Comparison of ENCODE assay signal across 25 cellular contexts in the genomic region with DNA sequence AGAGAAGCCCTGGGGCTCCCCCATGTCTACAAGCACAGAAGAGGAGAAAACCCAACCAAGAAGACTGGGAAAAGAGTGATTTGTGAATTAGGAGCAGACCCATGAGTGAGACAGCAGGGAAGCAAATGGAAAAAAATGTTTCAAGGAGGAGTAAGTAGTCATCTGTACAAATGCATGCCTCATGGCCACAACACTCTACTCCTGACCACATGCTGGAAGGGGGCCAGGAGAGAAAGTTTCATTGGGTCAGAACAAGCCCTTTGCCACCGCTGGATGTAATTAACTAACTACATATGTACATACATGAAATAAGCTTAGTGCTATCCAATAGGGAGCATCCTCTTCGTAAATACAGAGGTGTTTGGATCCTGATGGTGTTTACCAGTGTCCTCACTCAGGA. TPM values are rescaled to one million over a fixed set of nuclear protein-coding genes. Genes with fewer than 3 reads are reported as not detected.
DNase-seq lines count a peak whose midpoint lies in the region; ATAC-seq, FAIRE-seq and TF ChIP-seq lines count a peak whose summit lies in the region.
"Had no signal": no experiment of that assay in that cellular context is flagged by ENCODE, and none has a peak within 500 bp of the region (broad histone marks: within the 10 kb centered on the region; RNA-seq: fewer than 3 reads in every experiment).

No MANE protein-coding gene starts in this region.

- no peaks in the 10 kb centered on the region for H4K20me1 ChIP-seq in fibroblast of lung (ENCODE audit: control insufficient read depth, extremely low read depth, insufficient read depth, low read length)

- no peaks in the 10 kb centered on the region for H3K36me3 ChIP-seq in fibroblast of lung (ENCODE audit: control insufficient read depth, insufficient read depth, low read length)
- H3K36me3 ChIP-seq: ovary, uterus had no signal

- ATAC-seq in HG03039 (IDR thresholded peaks at IDR 0.05; ENCODE audit: unreplicated experiment) = no peak
- ATAC-seq: effector memory CD8-positive, alpha-beta T cell; GM12878; mucosa of descending colon; Panc1; WTC11 had no signal

- H3K4me3 ChIP-seq in fibroblast of lung (replicated peaks in 1 of 4; ENCODE audit: control extremely low read depth in 1 of 4, insufficient read depth in 1 of 4, low read depth in 3 of 4, low read length in 4 of 4) = no peak overlapping the region
- H3K4me3 ChIP-seq: GM12878, mucosa of descending colon, ovary, smooth muscle cell, uterus had no signal

- H2AFZ ChIP-seq in fibroblast of lung (ENCODE audit: low read length) = no peak overlapping the region

- H3K9me3 ChIP-seq in fibroblast of lung (ENCODE audit: control insufficient read depth, insufficient read depth, low read depth, low read length) = no peaks in the 10 kb centered on the region
- H3K9me3 ChIP-seq: mucosa of descending colon, ovary, uterus had no signal

- no peak overlapping the region for H3K9ac ChIP-seq in fibroblast of lung (ENCODE audit: insufficient read depth, low read length)

- no peak overlapping the region for H3K27ac ChIP-seq in fibroblast of lung (ENCODE audit: insufficient read depth, low read length)
- H3K27ac ChIP-seq: ovary, uterus had no signal

- H3K79me2 ChIP-seq in fibroblast of lung (ENCODE audit: control insufficient read depth, insufficient read depth, low read length) = no peaks in the 10 kb centered on the region

- no peaks in the 10 kb centered on the region for H3K4me1 ChIP-seq in fibroblast of lung (ENCODE audit: control insufficient read depth, extremely low read depth, insufficient read depth, low read length)
- H3K4me1 ChIP-seq: uterus had no signal

- no peaks in the 10 kb centered on the region for H3K27me3 ChIP-seq in fibroblast of lung (ENCODE audit: control insufficient read depth, insufficient read depth, low read length)
- H3K27me3 ChIP-seq: ovary, uterus had no signal

- H3K4me2 ChIP-seq in fibroblast of lung (ENCODE audit: extremely low read depth, insufficient read depth, low read length) = no peak overlapping the region
- H3K4me2 ChIP-seq: smooth muscle cell had no signal

- DNase-seq in GM04503 (ENCODE audit: low read depth) = peak; percentile 8
- DNase-seq in T1000 (lab: John Stamatoyannopoulos, UW) = peak; percentile 11
- DNase-seq in fibroblast of lung (ENCODE audit: low read depth in 2 of 2) = peak; percentile 59 to 88
- peak; percentile 61 for DNase-seq in renal cortical epithelial cell (ENCODE audit: low read depth)
- DNase-seq in SKM-1 treated with dmso at 0.1 percent for 144 hours (lab: John Stamatoyannopoulos, UW; ENCODE audit: unreplicated experiment) = no peak
- DNase-seq in retina = no peak
- no peak for DNase-seq in HTR-8/SVneo (ENCODE audit: insufficient read length, low spot score)
- DNase-seq: activated gamma-delta T cell; DMS53; effector memory CD8-positive, alpha-beta T cell; H7; head of caudate nucleus; mucosa of descending colon; NCI-H187; NCI-H524; ovary; SW 1271; uterus had no signal

- TF ChIP-seq CTCF in fibroblast of lung (conservative IDR thresholded peaks at IDR 0.05 in 1 of 2, IDR thresholded peaks at IDR 0.05 in 1 of 2; ENCODE audit: low read depth in 1 of 2, low read length in 2 of 2) = no peak

- FAIRE-seq in HTR-8/SVneo (lab: Jason Lieb, UNC) = no peak
- FAIRE-seq: GM12878, keratinocyte had no signal

RNA-seq across cellular contexts. Expression of gene CLRN1, which starts 27.3 kb away (rescaled TPM):
- total RNA-seq in fibroblast of lung (not detected in 2 replicates), renal cortical epithelial cell (not detected in 2 replicates)
- polyA plus RNA-seq in fibroblast of lung = not detected in 2 replicates
- polyA plus RNA-seq in fibroblast of lung (2012) = not detected in 2 replicates
- not detected in 2 replicates for polyA minus RNA-seq in fibroblast of lung (ENCODE audit: low replicate concordance)
- total RNA-seq: GM12878, mucosa of descending colon, ovary, smooth muscle cell, uterus, WTC11 had no signal
- polyA plus RNA-seq: CD14-positive monocyte, GM12878, keratinocyte, ovary, smooth muscle cell had no signal

RNA-seq across cellular contexts. Expression of gene MINDY4B, which starts 40.0 kb away (rescaled TPM):
- total RNA-seq in fibroblast of lung = not detected in 2 replicates
- not detected in 2 replicates for polyA plus RNA-seq in fibroblast of lung
- polyA plus RNA-seq in fibroblast of lung (2012) = not detected in 2 replicates
- not detected in 2 replicates for polyA minus RNA-seq in fibroblast of lung (ENCODE audit: low replicate concordance)
- not detected in 2 replicates for total RNA-seq in renal cortical epithelial cell
- total RNA-seq: GM12878, H7, mucosa of descending colon, ovary, smooth muscle cell, uterus, WTC11 had no signal
- polyA plus RNA-seq: CD14-positive monocyte, GM12878, keratinocyte, ovary, smooth muscle cell had no signal

Comparison
In these comparisons a context has a peak if more than half of its experiments do, and no peak if none do; other contexts are left out.
1. DNase-seq: peak in GM04503 (single experiment), T1000 (single experiment), fibroblast of lung (2 of 2) and renal cortical epithelial cell (single experiment); none in SKM-1 treated with dmso at 0.1 percent for 144 hours (single experiment), retina (single experiment) and HTR-8/SVneo (single experiment).